Comparison of ENCODE assay signal across 8 cellular contexts in genomic region chr19:15464394-15465385, GRCh38.
A peak's percentile ranks its signal among the peaks of the same experiment; 100 is the strongest.
DNase-seq lines count a peak whose midpoint lies in the region; ATAC-seq and FAIRE-seq lines count a peak whose summit lies in the region.

Gene RASAL3 (minus strand): TSS chr19:15464544. CDS start chr19:15464358, 186 bp downstream.

- H3K27ac ChIP-seq in BLaER1: peak within 1 kb of the TSS; percentile 98

- peak within 1 kb of the TSS; percentile 93 to 94 for H3K4me3 Mint-ChIP-seq in effector memory CD8-positive, alpha-beta T cell

- no peaks in the 10 kb centered on the region for H3K27me3 Mint-ChIP-seq in effector memory CD8-positive, alpha-beta T cell

- peaks cover 12% of the 10 kb centered on the region for H3K27me3 ChIP-seq in BLaER1

- DNase-seq in activated CD4-positive, alpha-beta T cell treated with anti-CD3 and anti-CD28 coated beads for 4 hours: peak; percentile 64 to 65
- peak; percentile 46 to 51 (median 50) for DNase-seq in effector memory CD8-positive, alpha-beta T cell
- peak; percentile 41 to 54 for DNase-seq in stimulated activated CD4-positive, alpha-beta T cell treated with anti-CD3 and anti-CD28 coated beads, Interleukin-15, amount 100 ng/mL, for 1 hour (ENCODE audit: low read depth in 1 of 2, low spot score in 1 of 2)
- DNase-seq in NCI-H2227 treated with DMSO at 0.1 percent for 48 hours (lab: John Stamatoyannopoulos, UW): no peak
- no peak for DNase-seq in urothelium cell line (ENCODE audit: low spot score)
- no peak for DNase-seq in SW480 (ENCODE audit: low spot score)

- no peaks in the 10 kb centered on the region for H4K20me1 ChIP-seq in BLaER1

- peak; percentile 39 for ATAC-seq in HG02973 (IDR thresholded peaks at IDR 0.05; ENCODE audit: unreplicated experiment)
- peak; percentile 66 for ATAC-seq in effector memory CD8-positive, alpha-beta T cell (replicated peaks)

- no peak for FAIRE-seq in urothelium cell line (lab: Jason Lieb, UNC)

- peaks cover 49% of the 10 kb centered on the region for H3K36me3 Mint-ChIP-seq in effector memory CD8-positive, alpha-beta T cell (ENCODE audit: insufficient read depth)

- H3K9me3 Mint-ChIP-seq in effector memory CD8-positive, alpha-beta T cell: no peaks in the 10 kb centered on the region

- peak within 1 kb of the TSS; percentile 71 for H3K4me3 ChIP-seq in BLaER1

- H3K4me1 Mint-ChIP-seq in effector memory CD8-positive, alpha-beta T cell (ENCODE audit: low read depth in 2 of 2): peaks cover 53 to 64% of the 10 kb centered on the region in 2 donors

- no peaks in the 10 kb centered on the region for H3K9me3 ChIP-seq in BLaER1

- peak within 1 kb of the TSS; percentile 87 for H3K9ac ChIP-seq in BLaER1

- peak within 1 kb of the TSS; percentile 93 to 94 for H3K27ac Mint-ChIP-seq in effector memory CD8-positive, alpha-beta T cell

- H3K36me3 ChIP-seq in BLaER1: 0 out of 2 replicates have a peak, but pooled peaks cover 4% of the 10 kb centered on the region

- H3K4me2 ChIP-seq in BLaER1: peak within 1 kb of the TSS; percentile 94

- H3K4me1 ChIP-seq in BLaER1: peaks cover 85% of the 10 kb centered on the region

Comparison
In these comparisons a context has a peak if more than half of its experiments do, and no peak if none do; other contexts are left out.
1. DNase-seq: peak in activated CD4-positive, alpha-beta T cell treated with anti-CD3 and anti-CD28 coated beads for 4 hours (2 of 2), effector memory CD8-positive, alpha-beta T cell (3 of 3) and stimulated activated CD4-positive, alpha-beta T cell treated with anti-CD3 and anti-CD28 coated beads, Interleukin-15, amount 100 ng/mL, for 1 hour (2 of 2); none in NCI-H2227 treated with DMSO at 0.1 percent for 48 hours (single experiment), urothelium cell line (single experiment) and SW480 (single experiment).